Comparison of ENCODE assay signal across 26 cellular contexts in the genomic region with DNA sequence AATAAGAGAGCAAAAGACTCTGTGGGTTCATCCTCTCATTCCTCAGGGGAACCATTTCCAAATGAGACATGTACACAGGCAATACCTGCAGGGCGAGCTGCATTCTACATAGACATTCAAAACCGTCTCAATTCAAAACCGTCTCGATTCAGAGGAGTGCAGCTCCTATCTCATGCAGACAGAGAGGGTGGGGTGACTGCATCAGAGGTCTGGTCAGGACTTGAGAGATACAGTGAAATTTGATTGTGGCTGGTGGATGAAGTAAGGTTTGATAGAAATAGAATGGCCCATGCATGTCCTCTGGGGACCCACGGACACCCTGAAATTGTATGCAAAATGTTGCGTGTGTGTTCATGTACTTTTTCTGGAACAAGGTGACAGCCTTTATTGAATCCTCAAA. TPM values are rescaled to one million over a fixed set of nuclear protein-coding genes. Genes with fewer than 3 reads are reported as not detected.
A peak's percentile ranks its signal among the peaks of the same experiment; 100 is the strongest.
DNase-seq lines count a peak whose midpoint lies in the region; ATAC-seq and TF ChIP-seq lines count a peak whose summit lies in the region.
"Had no signal": no experiment of that assay in that cellular context is flagged by ENCODE, and none has a peak within 500 bp of the region (broad histone marks: within the 10 kb centered on the region; RNA-seq: fewer than 3 reads in every experiment).

No MANE protein-coding gene starts in this region.

- H2BK120ac ChIP-seq in mesenchymal stem cell (ENCODE audit: low read depth, low read length): no peak overlapping the region

- WGBS in mesenchymal stem cell: 83% methylated on average over 6 of the region's 6 CpGs

- no peak overlapping the region for H4K8ac ChIP-seq in mesenchymal stem cell (ENCODE audit: low read length)

- H3K36me3 ChIP-seq in PC-3 (ENCODE audit: low read depth, low read length) (no peaks in the 10 kb centered on the region), mesenchymal stem cell (ENCODE audit: control insufficient read depth in 1 of 2, insufficient read depth in 2 of 2, low read depth in 1 of 2, low read length in 2 of 2) (peaks cover under 1 to 5% of the 10 kb centered on the region in 2 experiments), left lung (no peaks in the 10 kb centered on the region)
- H3K36me3 ChIP-seq: right atrium auricular region, uterus had no signal

- no TSS peak for BruUV-seq in PC-3 (replicated peaks; lab: Mats Ljungman, UMichigan)

- TF ChIP-seq CTCF in natural killer cell (IDR thresholded peaks at IDR 0.05) (no peak), PC-3 (conservative IDR thresholded peaks at IDR 0.05; ENCODE audit: low read depth, low read length) (no peak), left lung (IDR thresholded peaks at IDR 0.05) (no peak)

- CTCF ChIA-PET in PC-3 (lab: Charles Lee): interaction anchor here (0.6 kb wide), 1 partner anchor 229 kb away, joined by 4 read pairs; no protein-coding TSS in a partner anchor

- no peak overlapping the region for H3K23ac ChIP-seq in mesenchymal stem cell (ENCODE audit: low read length in 2 of 2)

- H2BK12ac ChIP-seq in mesenchymal stem cell (ENCODE audit: low read length in 2 of 2): peak overlapping the region; percentile 44 to 75

- peak overlapping the region; percentile 29 for H2BK15ac ChIP-seq in mesenchymal stem cell (ENCODE audit: low read depth, poor library complexity, severe bottlenecking)

- H2BK5ac ChIP-seq in mesenchymal stem cell (ENCODE audit: low read depth, low read length, poor library complexity, severe bottlenecking): no peak overlapping the region

- no peak overlapping the region for H4K91ac ChIP-seq in mesenchymal stem cell (ENCODE audit: low read length)

- H3K18ac ChIP-seq in mesenchymal stem cell (ENCODE audit: low read depth in 1 of 2, low read length in 2 of 2): no peak overlapping the region

- H3K27ac Mint-ChIP-seq in natural killer cell: peak overlapping the region in 1 of 2 donors; percentile 22
- no peak overlapping the region for H3K27ac Mint-ChIP-seq in natural killer cell treated with Interleukin-12 subunit alpha and Interleukin-12 subunit beta and Interleukin-15 and Interleukin-18, amount 100 ng/mL, for 72 hours
- H3K27ac Mint-ChIP-seq: WTC11 had no signal

- H3K36me3 Mint-ChIP-seq in natural killer cell: no peaks in the 10 kb centered on the region
- no peaks in the 10 kb centered on the region for H3K36me3 Mint-ChIP-seq in natural killer cell treated with Interleukin-12 subunit alpha and Interleukin-12 subunit beta and Interleukin-15 and Interleukin-18, amount 100 ng/mL, for 72 hours

- H3K4me3 Mint-ChIP-seq in natural killer cell: peak overlapping the region; percentile 35
- H3K4me3 Mint-ChIP-seq in natural killer cell treated with Interleukin-12 subunit alpha and Interleukin-12 subunit beta and Interleukin-15 and Interleukin-18, amount 100 ng/mL, for 72 hours: no peak overlapping the region
- H3K4me3 Mint-ChIP-seq: WTC11 had no signal

- ATAC-seq in natural killer cell (no peak), PC-3 (no peak), left lung (no peak)
- ATAC-seq in natural killer cell treated with Interleukin-12 subunit alpha and Interleukin-12 subunit beta and Interleukin-15 and Interleukin-18, amount 100 ng/mL, for 72 hours: no peak
- ATAC-seq: WTC11 had no signal

- no peak overlapping the region for H3K4me3 ChIP-seq in PC-3 (ENCODE audit: low read length)
- no peak overlapping the region for H3K4me3 ChIP-seq in mesenchymal stem cell (ENCODE audit: insufficient read depth in 1 of 2, low read depth in 1 of 2, low read length in 2 of 2)
- no peak overlapping the region for H3K4me3 ChIP-seq in left lung
- H3K4me3 ChIP-seq: right atrium auricular region, testis, uterus had no signal

- no peaks in the 10 kb centered on the region for H3K9me3 Mint-ChIP-seq in natural killer cell
- no peaks in the 10 kb centered on the region for H3K9me3 Mint-ChIP-seq in natural killer cell treated with Interleukin-12 subunit alpha and Interleukin-12 subunit beta and Interleukin-15 and Interleukin-18, amount 100 ng/mL, for 72 hours
- H3K9me3 Mint-ChIP-seq: WTC11 had no signal

- intact Hi-C loops in natural killer cell (cut with micrococcal nuclease) (no loop called here), PC-3 (cut with micrococcal nuclease) (loop anchor here (5.0 kb wide), 1 partner anchor 112 kb away; no protein-coding TSS in a partner anchor), left lung (cut with DNase I) (loop anchor here in 1 of 2 donors (5.0 kb wide), 1 partner anchor 212 kb away; no protein-coding TSS in a partner anchor)

- peaks cover 4% of the 10 kb centered on the region for H3K79me1 ChIP-seq in mesenchymal stem cell (replicated peaks; ENCODE audit: low read length, poor library complexity, severe bottlenecking)

- H3K4me1 ChIP-seq in PC-3 (ENCODE audit: insufficient read depth, low read length) (peaks cover 73% of the 10 kb centered on the region), mesenchymal stem cell (ENCODE audit: control insufficient read depth, insufficient read depth, low read depth, low read length) (peaks cover 44% of the 10 kb centered on the region), left lung (peaks cover 3 to 18% of the 10 kb centered on the region in 2 donors)
- H3K4me1 ChIP-seq: testis had no signal

- H3K27me3 Mint-ChIP-seq in natural killer cell (ENCODE audit: low read depth in 2 of 2): peaks cover 0 to 4% of the 10 kb centered on the region in 2 donors
- no peaks in the 10 kb centered on the region for H3K27me3 Mint-ChIP-seq in natural killer cell treated with Interleukin-12 subunit alpha and Interleukin-12 subunit beta and Interleukin-15 and Interleukin-18, amount 100 ng/mL, for 72 hours

- peaks cover 0 to 22% of the 10 kb centered on the region in 2 donors for H3K4me1 Mint-ChIP-seq in natural killer cell
- peaks cover 0 to 2% of the 10 kb centered on the region in 2 donors for H3K4me1 Mint-ChIP-seq in natural killer cell treated with Interleukin-12 subunit alpha and Interleukin-12 subunit beta and Interleukin-15 and Interleukin-18, amount 100 ng/mL, for 72 hours (ENCODE audit: low read depth in 2 of 2)

- H3K4me2 ChIP-seq in PC-3 (ENCODE audit: low read length) (peak overlapping the region; percentile 51; the same call in 1 of the 2 replicates), mesenchymal stem cell (ENCODE audit: low read length, poor library complexity, severe bottlenecking) (no peak overlapping the region)

- H3K9me3 ChIP-seq in PC-3 (ENCODE audit: low read length) (no peaks in the 10 kb centered on the region), mesenchymal stem cell (ENCODE audit: control insufficient read depth, low read length) (no peaks in the 10 kb centered on the region), left lung (no peaks in the 10 kb centered on the region)
- H3K9me3 ChIP-seq: right atrium auricular region, testis, uterus had no signal

- H4K20me1 ChIP-seq in PC-3 (ENCODE audit: low read length): no peaks in the 10 kb centered on the region

- H3K27ac ChIP-seq in PC-3 (ENCODE audit: low read length) (peak overlapping the region; percentile 59), mesenchymal stem cell (ENCODE audit: low read length, poor library complexity, severe bottlenecking) (no peak overlapping the region), left lung (no peak overlapping the region)
- H3K27ac ChIP-seq: C4-2B, right atrium auricular region, testis, uterus had no signal

- H3K9me2 ChIP-seq in PC-3 (replicated peaks; ENCODE audit: low read length): no peaks in the 10 kb centered on the region

- DNase-seq in natural killer cell (no peak), PC-3 (no peak), mesenchymal stem cell (no peak), GM19240 (ENCODE audit: insufficient read length, low spot score) (no peak), left lung (no peak), AG08395 (ENCODE audit: low spot score) (no peak), hepatic stellate cell (ENCODE audit: low spot score) (no peak)
- no peak for DNase-seq in natural killer cell treated with Interleukin-12 subunit alpha and Interleukin-12 subunit beta and Interleukin-15 and Interleukin-18, amount 100 ng/mL, for 72 hours (ENCODE audit: low spot score)
- DNase-seq: activated CD4-positive, alpha-beta T cell treated with anti-CD3 and anti-CD28 coated beads, Interleukin-2, amount 50 U/mL, for 48 hours; activated effector memory CD4-positive, alpha-beta T cell treated with Interleukin-2 at 50 U/mL for 16 hours; cerebellar nuclear complex; GOT3; Kasumi-1; RPMI8226; stimulated activated naive CD4-positive, alpha-beta T cell treated with Interleukin-2 at 50 U/mL for 16 hours; testis; uterus had no signal

- H3K79me2 ChIP-seq in PC-3 (ENCODE audit: low read length): peaks cover 22% of the 10 kb centered on the region

- no peak overlapping the region for H3K9ac ChIP-seq in PC-3 (ENCODE audit: low read length)
- H3K9ac ChIP-seq in mesenchymal stem cell (ENCODE audit: low read length): peak overlapping the region; percentile 28

- H2AK5ac ChIP-seq in mesenchymal stem cell (ENCODE audit: low read length, severe bottlenecking): no peak overlapping the region

- no peak overlapping the region for H3K4ac ChIP-seq in mesenchymal stem cell (ENCODE audit: low read depth in 1 of 2, low read length in 2 of 2)

- H3K27me3 ChIP-seq in PC-3 (ENCODE audit: low read length): no peaks in the 10 kb centered on the region
- H3K27me3 ChIP-seq in mesenchymal stem cell (ENCODE audit: control insufficient read depth in 1 of 2, insufficient read depth in 1 of 2, low read length in 2 of 2): no peaks in the 10 kb centered on the region
- H3K27me3 ChIP-seq in left lung: no peaks in the 10 kb centered on the region
- H3K27me3 ChIP-seq: right atrium auricular region, testis, uterus had no signal

- peak overlapping the region in 1 of 2 experiments; percentile 37 for H3K14ac ChIP-seq in mesenchymal stem cell (ENCODE audit: low read length in 2 of 2)

- H2AFZ ChIP-seq in PC-3 (ENCODE audit: low read length) (no peak overlapping the region), mesenchymal stem cell (ENCODE audit: low read depth, low read length) (no peak overlapping the region)

- H3F3A ChIP-seq in PC-3 (ENCODE audit: low read length, unreplicated experiment): peaks cover 4% of the 10 kb centered on the region

- POLR2A ChIA-PET in PC-3 (lab: Charles Lee; ENCODE audit: unreplicated experiment): interaction anchor here (0.6 kb wide), 1 partner anchor 164 kb away, joined by 3 read pairs; no protein-coding TSS in a partner anchor

RNA-seq across cellular contexts. Expression of a gene that starts 27.3 kb away (rescaled TPM):
- total RNA-seq in natural killer cell: not detected
- total RNA-seq in natural killer cell treated with Interleukin-12 subunit alpha and Interleukin-12 subunit beta and Interleukin-15 and Interleukin-18, amount 100 ng/mL, for 72 hours: not detected
- not detected in 2 replicates for total RNA-seq in PC-3 (2014; rRNA removed)
- not detected for polyA plus RNA-seq in mesenchymal stem cell (2013, experiment 1 of 2)
- not detected for polyA plus RNA-seq in mesenchymal stem cell (2013, experiment 2 of 2)
- total RNA-seq in left lung: not detected
- total RNA-seq: endothelial cell of umbilical vein; HT1080; mammary epithelial cell; osteocyte; SK-MEL-5; T-helper 2 cell treated with Interferon-gamma antibody and Interleukin-4, amounts not matched to agents 100 ng/mL and 5 ng/mL, for 36 hours; uterus; WTC11 had no signal
- polyA plus RNA-seq: endothelial cell of umbilical vein, mammary epithelial cell had no signal

RNA-seq across cellular contexts. Expression of a gene that starts 43.4 kb away (rescaled TPM):
- total RNA-seq in natural killer cell: not detected
- total RNA-seq in natural killer cell treated with Interleukin-12 subunit alpha and Interleukin-12 subunit beta and Interleukin-15 and Interleukin-18, amount 100 ng/mL, for 72 hours: not detected
- not detected in 2 replicates for total RNA-seq in PC-3 (2014; rRNA removed)
- polyA plus RNA-seq in mesenchymal stem cell (2013, experiment 1 of 2): not detected
- polyA plus RNA-seq in mesenchymal stem cell (2013, experiment 2 of 2): not detected
- total RNA-seq in left lung: not detected
- total RNA-seq: endothelial cell of umbilical vein; HT1080; mammary epithelial cell; osteocyte; SK-MEL-5; T-helper 2 cell treated with Interferon-gamma antibody and Interleukin-4, amounts not matched to agents 100 ng/mL and 5 ng/mL, for 36 hours; uterus; WTC11 had no signal
- polyA plus RNA-seq: endothelial cell of umbilical vein, mammary epithelial cell had no signal
